In the genomic region with DNA sequence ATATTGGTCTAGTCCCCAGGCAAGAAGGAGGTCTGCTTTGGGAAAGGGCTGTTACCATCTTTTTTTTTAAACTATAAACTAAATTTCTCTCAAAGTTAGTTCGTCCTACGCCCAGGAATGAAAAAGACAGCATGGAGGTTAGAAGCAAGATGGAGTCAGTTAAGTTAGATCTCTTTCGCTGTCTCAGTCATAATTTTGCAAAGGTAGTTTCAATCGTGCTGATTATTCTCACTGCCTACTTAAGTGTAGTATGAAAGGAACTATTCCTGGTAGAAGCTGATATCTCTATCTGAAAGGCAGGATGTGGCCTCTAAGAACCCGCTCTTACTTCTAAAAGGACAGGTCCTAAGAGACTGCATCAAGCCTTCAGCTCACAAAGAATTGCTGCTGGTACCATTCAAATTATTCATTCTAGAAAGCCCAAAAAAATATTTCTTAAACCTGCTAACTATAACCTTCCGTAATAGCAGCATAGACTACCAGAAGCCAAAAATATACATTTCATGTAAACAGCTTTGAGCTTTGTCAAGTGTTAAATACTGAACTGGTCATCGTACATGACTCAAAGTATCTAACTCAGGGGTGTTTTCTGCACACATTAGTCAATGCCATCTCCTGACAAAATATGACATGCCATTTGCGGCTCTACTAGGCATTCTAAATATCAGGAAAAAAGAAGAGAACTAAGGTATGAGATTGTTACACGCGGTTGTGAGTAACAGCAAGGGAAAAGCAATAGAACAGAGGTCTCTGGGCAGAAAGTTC, we compare ENCODE assay signal across 22 cellular contexts.
DNase-seq lines count a peak whose midpoint lies in the region; ATAC-seq, FAIRE-seq and TF ChIP-seq lines count a peak whose summit lies in the region.
"Had no signal": no experiment of that assay in that cellular context is flagged by ENCODE, and none has a peak within 500 bp of the region (broad histone marks: within the 10 kb centered on the region; RNA-seq: fewer than 3 reads in every experiment).

No MANE protein-coding gene starts in this region.

- H3K36me3 Mint-ChIP-seq in CD4-positive, alpha-beta T cell (ENCODE audit: low read depth) = no peaks in the 10 kb centered on the region
- no peaks in the 10 kb centered on the region for H3K36me3 Mint-ChIP-seq in T-helper 17 cell (ENCODE audit: low read depth)

- ATAC-seq in A549 (no peak), T-helper 17 cell (peak; percentile 65), K562 (peak; percentile 43; the same call in 1 of the 3 replicates), HG03175 (IDR thresholded peaks at IDR 0.05; ENCODE audit: unreplicated experiment) (no peak)
- ATAC-seq in CD4-positive, alpha-beta T cell (ENCODE audit: poor library complexity) = peak; percentile 63
- ATAC-seq: lower lobe of right lung, pancreas had no signal

- in situ Hi-C loops in K562 (cut with MboI) = loop anchor here (10.0 to 25.0 kb wide), 2 partner anchors 92 to 550 kb away; a partner anchor contains a TSS

- H3K9me3 ChIP-seq in A549 = no peaks in the 10 kb centered on the region
- H3K9me3 ChIP-seq in CD4-positive, alpha-beta T cell (ENCODE audit: control insufficient read depth, low read length) = no peaks in the 10 kb centered on the region
- no peaks in the 10 kb centered on the region for H3K9me3 ChIP-seq in T-helper 17 cell (ENCODE audit: control insufficient read depth, low read length, poor library complexity, severe bottlenecking)
- H3K9me3 ChIP-seq in K562 (replicated peaks; ENCODE audit: control insufficient read depth, insufficient read depth, low read depth, low read length) = no peaks in the 10 kb centered on the region
- H3K9me3 ChIP-seq: lower lobe of right lung, pancreas, sigmoid colon, tibial nerve had no signal

- intact Hi-C loops in CD4-positive, alpha-beta T cell (cut with DNase I, micrococcal nuclease) = loop anchor here (5.0 to 10.0 kb wide), 4 partner anchors 92 to 550 kb away; a partner anchor contains a TSS
- intact Hi-C loops in K562 (cut with micrococcal nuclease) = loop anchor here (10.0 kb wide), 1 partner anchor 152 kb away; no protein-coding TSS in a partner anchor

- TF ChIP-seq EP300 in A549 (IDR thresholded peaks at IDR 0.05) (no peak), K562 (IDR thresholded peaks at IDR 0.05; ENCODE audit: low read length) (no peak)

- TF ChIP-seq RAD21 in A549 (conservative IDR thresholded peaks at IDR 0.05 in 1 of 2, IDR thresholded peaks at IDR 0.05 in 1 of 2) (no peak), K562 (CRISPR knock-in tag; conservative IDR thresholded peaks at IDR 0.05 in 1 of 2, IDR thresholded peaks at IDR 0.05 in 1 of 2) (no peak)

- peak overlapping the region; percentile 30 for H3K4me3 Mint-ChIP-seq in CD4-positive, alpha-beta T cell
- no peak overlapping the region for H3K4me3 Mint-ChIP-seq in T-helper 17 cell

- H2AFZ ChIP-seq in K562 (ENCODE audit: low read depth, low read length) = no peak overlapping the region

- no peaks in the 10 kb centered on the region for H3K27me3 Mint-ChIP-seq in CD4-positive, alpha-beta T cell
- no peaks in the 10 kb centered on the region for H3K27me3 Mint-ChIP-seq in T-helper 17 cell

- H3K9me1 ChIP-seq in K562 (ENCODE audit: control insufficient read depth, insufficient read depth, low read length) = no peaks in the 10 kb centered on the region

- no peak for FAIRE-seq in A549 (lab: Jason Lieb, UNC)
- no peak for FAIRE-seq in K562 (lab: Jason Lieb, UNC)
- FAIRE-seq: H54, islet of Langerhans, pancreas had no signal

- H3K4me2 ChIP-seq in A549 (no peak overlapping the region), K562 (ENCODE audit: insufficient read depth, low read length) (no peak overlapping the region)

- peak overlapping the region; percentile 70 to 82; a peak in 5 of 6 replicates for H3K27ac ChIP-seq in A549
- no peak overlapping the region for H3K27ac ChIP-seq in CD4-positive, alpha-beta T cell (ENCODE audit: low read depth, low read length)
- H3K27ac ChIP-seq in K562 (ENCODE audit: extremely low read depth, low read depth, low read length) = no peak overlapping the region
- H3K27ac ChIP-seq: brain microvascular endothelial cell, lower lobe of right lung, pancreas, RWPE1, sigmoid colon, tibial nerve had no signal

- H3K4me1 Mint-ChIP-seq in CD4-positive, alpha-beta T cell (ENCODE audit: low read depth) = peaks cover 69% of the 10 kb centered on the region
- peaks cover 41% of the 10 kb centered on the region for H3K4me1 Mint-ChIP-seq in T-helper 17 cell

- DNase-seq in A549 (ENCODE audit: low read depth in 1 of 2, low spot score in 1 of 2) (no peak), T-helper 17 cell (no peak), K562 (ENCODE audit: extremely low read depth in 1 of 4, low spot score in 3 of 4) (peak in 2 of 4 experiments; percentile 10 to 23), DMS79 treated with DMSO at 0.1 percent for 48 hours (lab: John Stamatoyannopoulos, UW) (no peak), NCI-H1048 (lab: John Stamatoyannopoulos, UW) (no peak)
- no peak for DNase-seq in CD4-positive, alpha-beta T cell
- DNase-seq: brain microvascular endothelial cell, dermis blood vessel endothelial cell, foreskin melanocyte, hippocampal formation, Karpas-422, lower lobe of right lung, NCI-H1092, NCI-H2081, NCI-H510A, pancreas, sigmoid colon had no signal

- H3K27ac Mint-ChIP-seq in CD4-positive, alpha-beta T cell = peak overlapping the region; percentile 70
- H3K27ac Mint-ChIP-seq in T-helper 17 cell = peak overlapping the region; percentile 74

- no peaks in the 10 kb centered on the region for H3K27me3 ChIP-seq in CD4-positive, alpha-beta T cell (ENCODE audit: control insufficient read depth, insufficient read depth, low read length)
- no peaks in the 10 kb centered on the region for H3K27me3 ChIP-seq in K562 (ENCODE audit: control insufficient read depth in 2 of 2, insufficient read depth in 2 of 2, low read length in 2 of 2)
- H3K27me3 ChIP-seq: brain microvascular endothelial cell, pancreas, sigmoid colon, tibial nerve had no signal

- 92% methylated on average over 10 of the region's 10 CpGs for WGBS in A549 (ENCODE audit: missing lambda C conversion rate)
- 16% methylated on average over 10 of the region's 10 CpGs for WGBS in K562 (ENCODE audit: insufficient coverage, low coverage, missing lambda C conversion rate)

- CTCF ChIA-PET in A549 (lab: Yijun Ruan, JAX) (interaction anchor here (0.7 to 6.2 kb wide), 5 partner anchors 22 to 243 kb away, joined by 3 to 101 read pairs (median 5); a partner anchor contains a TSS), K562 (lab: Yijun Ruan, JAX; ENCODE audit: low intra/inter-chr PET ratio) (no interaction called here)
- CTCF ChIA-PET in CD4-positive, alpha-beta T cell (lab: Charles Lee) = interaction anchor here (1.1 kb wide), 1 partner anchor 298 kb away, joined by 3 read pairs; no protein-coding TSS in a partner anchor

- H3K4me1 ChIP-seq in A549 (peaks cover 35% of the 10 kb centered on the region), K562 (replicated peaks in 1 of 2; ENCODE audit: control insufficient read depth in 2 of 2, insufficient read depth in 2 of 2, low read length in 2 of 2) (peaks cover 0 to 4% of the 10 kb centered on the region in 2 experiments; a peak in 1 of 5 replicates)
- H3K4me1 ChIP-seq: lower lobe of right lung, pancreas, sigmoid colon had no signal

- TF ChIP-seq CTCF in A549 (IDR thresholded peaks at IDR 0.05) (no peak), K562 (IDR thresholded peaks at IDR 0.05 in 2 of 3, conservative IDR thresholded peaks at IDR 0.05 in 1 of 3; ENCODE audit: insufficient read depth in 2 of 3, low read depth in 1 of 3, low read length in 3 of 3) (no peak)
- TF ChIP-seq CTCF in CD4-positive, alpha-beta T cell (IDR thresholded peaks at IDR 0.05) = no peak

- no peaks in the 10 kb centered on the region for H3K36me3 ChIP-seq in K562 (ENCODE audit: control insufficient read depth, insufficient read depth, low read length)
- H3K36me3 ChIP-seq: brain microvascular endothelial cell, lower lobe of right lung, pancreas, sigmoid colon, tibial nerve had no signal

- H3K79me2 ChIP-seq in K562 (ENCODE audit: control insufficient read depth, insufficient read depth, low read length) = no peaks in the 10 kb centered on the region

- H3K4me3 ChIP-seq in A549 (no peak overlapping the region), K562 (no peak overlapping the region)
- H3K4me3 ChIP-seq: lower lobe of right lung, pancreas, sigmoid colon, tibial nerve had no signal

- no peak for TF ChIP-seq POLR2A in A549 (IDR thresholded peaks at IDR 0.05; ENCODE audit: low read length)
- TF ChIP-seq POLR2A in K562 (conservative IDR thresholded peaks at IDR 0.05) = no peak

- H3K9ac ChIP-seq in K562 (ENCODE audit: insufficient read depth in 1 of 2, low read depth in 2 of 2, low read length in 2 of 2) = no peak overlapping the region

- no TSS peak for BruUV-seq in K562 (replicated peaks; lab: Mats Ljungman, UMichigan)

- H4K20me1 ChIP-seq in K562 (replicated peaks; ENCODE audit: control insufficient read depth, insufficient read depth, low read length) = no peaks in the 10 kb centered on the region

- POLR2A ChIA-PET in A549 (lab: Yijun Ruan, JAX) (interaction anchor here (1.8 kb wide), 1 partner anchor 95 kb away, joined by 7 read pairs; no protein-coding TSS in a partner anchor), K562 (lab: Yijun Ruan, JAX) (interaction anchor here (0.9 kb wide), 1 partner anchor 11 kb away, joined by 3 read pairs; no protein-coding TSS in a partner anchor)
- POLR2A ChIA-PET in CD4-positive, alpha-beta T cell (lab: Charles Lee) = interaction anchor here (0.6 to 2.0 kb wide), 7 partner anchors 11 to 282 kb away, joined by 3 to 6 read pairs (median 4); a partner anchor contains a TSS

- H3K9me3 Mint-ChIP-seq in CD4-positive, alpha-beta T cell = no peaks in the 10 kb centered on the region

TF ChIP-seq in A549, 52 proteins besides CTCF, POLR2A, EP300 and RAD21:
- TF ChIP-seq CEBPB (IDR thresholded peaks at IDR 0.05) (no peak), ZC3H11A (IDR thresholded peaks at IDR 0.05) (no peak), TP53 (CRISPR knock-in tag; IDR thresholded peaks at IDR 0.05) (no peak), BHLHE40 (IDR thresholded peaks at IDR 0.05; ENCODE audit: low read depth, low read length) (no peak), KDM5A (IDR thresholded peaks at IDR 0.05) (no peak)

TF ChIP-seq in K562, 482 proteins besides CTCF, POLR2A, EP300 and RAD21 (continues in another document):
- peak in 1 of 2 experiments; percentile 63; a peak in 1 of 4 replicates for TF ChIP-seq TEAD1 (CRISPR knock-in tag; IDR thresholded peaks at IDR 0.05)
- TF ChIP-seq ZNF79 (CRISPR knock-in tag; IDR thresholded peaks at IDR 0.05; ENCODE audit: low read depth) = peak; percentile 66; the same call in 1 of the 2 replicates
- TF ChIP-seq ZNF311 (CRISPR knock-in tag; IDR thresholded peaks at IDR 0.05) = 0 out of 2 replicates have a peak, but pooled peaks have one; percentile 37
- TF ChIP-seq, protein P1, sequence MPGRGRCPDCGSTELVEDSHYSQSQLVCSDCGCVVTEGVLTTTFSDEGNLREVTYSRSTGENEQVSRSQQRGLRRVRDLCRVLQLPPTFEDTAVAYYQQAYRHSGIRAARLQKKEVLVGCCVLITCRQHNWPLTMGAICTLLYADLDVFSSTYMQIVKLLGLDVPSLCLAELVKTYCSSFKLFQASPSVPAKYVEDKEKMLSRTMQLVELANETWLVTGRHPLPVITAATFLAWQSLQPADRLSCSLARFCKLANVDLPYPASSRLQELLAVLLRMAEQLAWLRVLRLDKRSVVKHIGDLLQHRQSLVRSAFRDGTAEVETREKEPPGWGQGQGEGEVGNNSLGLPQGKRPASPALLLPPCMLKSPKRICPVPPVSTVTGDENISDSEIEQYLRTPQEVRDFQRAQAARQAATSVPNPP (IDR thresholded peaks at IDR 0.05; ENCODE audit: borderline replicate concordance, insufficient read depth, insufficient read length) = no peak

Comparison
In these comparisons a context has a peak if more than half of its experiments do, and no peak if none do; other contexts are left out.
1. ATAC-seq: peak in CD4-positive, alpha-beta T cell (single experiment), T-helper 17 cell (single experiment) and K562 (single experiment); none in A549 (0 of 2) and HG03175 (single experiment).
2. H3K27ac ChIP-seq: peak in A549 (2 of 2); none in CD4-positive, alpha-beta T cell (single experiment) and K562 (single experiment).